ENCODE assay signal across 8 cellular contexts in the genomic region with DNA sequence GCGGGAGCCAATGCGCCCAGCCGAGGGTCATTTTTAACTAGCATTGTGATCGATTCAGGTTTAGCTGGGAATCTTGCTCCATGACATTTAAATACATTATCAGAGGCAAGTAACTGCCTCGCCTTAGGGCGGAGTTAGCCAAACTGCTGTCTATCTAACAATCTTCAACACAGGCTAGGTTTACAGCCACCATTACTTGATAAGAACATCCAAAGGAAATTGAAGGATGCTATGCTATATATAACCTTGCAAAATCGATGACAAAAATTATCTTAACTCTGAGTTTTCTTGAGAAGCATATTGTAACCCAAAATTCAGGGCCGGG. TPM values are rescaled to one million over a fixed set of nuclear protein-coding genes. Genes with fewer than 3 reads are reported as not detected.
DNase-seq lines count a peak whose midpoint lies in the region; ATAC-seq and TF ChIP-seq lines count a peak whose summit lies in the region.

No MANE protein-coding gene starts in this region.

- H2BK15ac ChIP-seq in IMR-90 (ENCODE audit: low read depth, low read length), result no peak overlapping the region

- intact Hi-C loops in IMR-90 (cut with micrococcal nuclease), result loop anchor here (5.0 kb wide), 2 partner anchors 97 to 437 kb away; partner anchors contain the start of gene SMCO1
- intact Hi-C loops in mammary epithelial cell (cut with micrococcal nuclease), result loop anchor here (2.0 to 5.0 kb wide), 2 partner anchors 97 to 116 kb away; no protein-coding TSS in a partner anchor

- BruUV-seq in IMR-90 (replicated peaks; lab: Mats Ljungman, UMichigan) (no TSS peak), mammary epithelial cell (replicated peaks; lab: Mats Ljungman, UMichigan) (no TSS peak)

- H3K9ac ChIP-seq in IMR-90 (ENCODE audit: low read depth, low read length) (peak overlapping the region; percentile 70), mammary epithelial cell (ENCODE audit: insufficient read depth, low read length) (peak overlapping the region; percentile 79), muscle layer of colon (ENCODE audit: low read length) (peak overlapping the region; percentile 84)

- ATAC-seq in IMR-90 (ENCODE audit: low read depth) (no peak), HG02938 (IDR thresholded peaks at IDR 0.05; ENCODE audit: unreplicated experiment) (no peak)

- TF ChIP-seq CTCF in AG04449 (IDR thresholded peaks at IDR 0.05; ENCODE audit: insufficient read depth, low read length, missing control alignments) (no peak), IMR-90 (conservative IDR thresholded peaks at IDR 0.05; ENCODE audit: low read depth, low read length) (no peak), mammary epithelial cell (conservative IDR thresholded peaks at IDR 0.05 in 1 of 2, IDR thresholded peaks at IDR 0.05 in 1 of 2; ENCODE audit: extremely low read depth in 1 of 2, insufficient read depth in 1 of 2, low read depth in 1 of 2, low read length in 2 of 2) (no peak), GM20000 (IDR thresholded peaks at IDR 0.05; ENCODE audit: extremely low read depth, missing control alignments) (no peak)

- H4K20me1 ChIP-seq in IMR-90 (ENCODE audit: insufficient read depth, low read length) (peaks cover 33% of the 10 kb centered on the region), mammary epithelial cell (ENCODE audit: insufficient read depth, low read length) (peaks cover 4% of the 10 kb centered on the region)

- H2BK20ac ChIP-seq in IMR-90 (ENCODE audit: low read depth, low read length), result no peak overlapping the region

- peaks cover 4 to 34% of the 10 kb centered on the region in 2 experiments for H3K79me1 ChIP-seq in IMR-90 (ENCODE audit: low read depth in 1 of 2, low read length in 2 of 2)

- H3K27me3 ChIP-seq in IMR-90 (ENCODE audit: control insufficient read depth, insufficient read depth, low read length) (no peaks in the 10 kb centered on the region), mammary epithelial cell (ENCODE audit: insufficient read depth, low read length) (no peaks in the 10 kb centered on the region), muscle layer of colon (ENCODE audit: control insufficient read depth in 1 of 2, insufficient read depth in 2 of 2, low read length in 2 of 2) (no peaks in the 10 kb centered on the region)

- no peak overlapping the region for H2AK5ac ChIP-seq in IMR-90 (ENCODE audit: low read depth, low read length)

- no peak for DNase-seq in AG04449 (ENCODE audit: low read depth, low spot score)
- DNase-seq in IMR-90, result no peak
- no peak for DNase-seq in mammary epithelial cell
- DNase-seq in NCI-H345 treated with DMSO at 0.1 percent for 48 hours (lab: John Stamatoyannopoulos, UW; ENCODE audit: unreplicated experiment), result no peak
- DNase-seq in GM20000 (ENCODE audit: low spot score), result no peak
- no peak for DNase-seq in effector CD8-positive, alpha-beta T cell (lab: John Stamatoyannopoulos, UW)

- H3K23ac ChIP-seq in IMR-90 (ENCODE audit: low read depth, low read length), result no peak overlapping the region

- TF ChIP-seq RAD21 in IMR-90 (IDR thresholded peaks at IDR 0.05; ENCODE audit: low read length), result no peak

- H3K27ac ChIP-seq in IMR-90 (ENCODE audit: insufficient read depth, low read length) (no peak overlapping the region), mammary epithelial cell (ENCODE audit: insufficient read depth, low read depth, low read length) (peak overlapping the region; percentile 81), muscle layer of colon (ENCODE audit: low read depth, low read length) (peak overlapping the region; percentile 94)

- no peak overlapping the region for H4K5ac ChIP-seq in IMR-90 (ENCODE audit: low read depth, low read length)

- H3K36me3 ChIP-seq in IMR-90 (ENCODE audit: control insufficient read depth, insufficient read depth, low read length), result peaks cover 3% of the 10 kb centered on the region
- peaks cover 8% of the 10 kb centered on the region for H3K36me3 ChIP-seq in mammary epithelial cell (ENCODE audit: insufficient read depth, low read length)
- H3K36me3 ChIP-seq in muscle layer of colon (ENCODE audit: insufficient read depth, low read length), result peaks cover 5% of the 10 kb centered on the region

- H2AFZ ChIP-seq in IMR-90 (replicated peaks; ENCODE audit: low read length, poor library complexity) (no peak overlapping the region), mammary epithelial cell (ENCODE audit: low read depth, low read length) (no peak overlapping the region)

- no peak overlapping the region for H2BK5ac ChIP-seq in IMR-90 (ENCODE audit: low read depth, low read length, poor library complexity, severe bottlenecking)

- 0 out of 2 replicates have a peak, but pooled peaks cover 2% of the 10 kb centered on the region for H3K9me1 ChIP-seq in IMR-90 (ENCODE audit: insufficient read depth, low read length)

- no peak overlapping the region for H3K4ac ChIP-seq in IMR-90 (ENCODE audit: low read depth, low read length)

- H3K4me1 ChIP-seq in IMR-90 (ENCODE audit: control insufficient read depth, insufficient read depth, low read length) (no peaks in the 10 kb centered on the region), mammary epithelial cell (ENCODE audit: insufficient read depth, low read length) (peaks cover 24% of the 10 kb centered on the region), muscle layer of colon (ENCODE audit: insufficient read depth, low read length) (peaks cover 16% of the 10 kb centered on the region)

- peaks cover 63% of the 10 kb centered on the region for H3K79me2 ChIP-seq in mammary epithelial cell (ENCODE audit: insufficient read depth, low read length)

- in situ Hi-C loops in IMR-90 (cut with MboI; ENCODE audit: low sequenced_read_pairs), result no loop called here
- in situ Hi-C loops in mammary epithelial cell (cut with MboI; ENCODE audit: low sequenced_read_pairs in 2 of 2), result loop anchor here in 1 of 2 donors (5.0 kb wide), 1 partner anchor 102 kb away; no protein-coding TSS in a partner anchor

- H3K14ac ChIP-seq in IMR-90 (replicated peaks; ENCODE audit: low read depth, low read length), result no peak overlapping the region

- H2AK9ac ChIP-seq in IMR-90 (replicated peaks; ENCODE audit: low read depth, low read length, poor library complexity), result no peak overlapping the region

- H3K9me3 ChIP-seq in IMR-90 (ENCODE audit: control insufficient read depth, insufficient read depth, low read length), result no peaks in the 10 kb centered on the region
- no peaks in the 10 kb centered on the region for H3K9me3 ChIP-seq in mammary epithelial cell (replicated peaks; ENCODE audit: insufficient read depth, low read length)
- no peaks in the 10 kb centered on the region for H3K9me3 ChIP-seq in muscle layer of colon (ENCODE audit: low read length)

- dilution Hi-C loops in IMR-90 (cut with HindIII; ENCODE audit: low sequenced_read_pairs, unreplicated experiment) (no loop called here), mammary epithelial cell (cut with HindIII; ENCODE audit: low sequenced_read_pairs) (no loop called here)

- H3K4me2 ChIP-seq in IMR-90 (ENCODE audit: low read depth, low read length) (peak overlapping the region; percentile 97), mammary epithelial cell (ENCODE audit: insufficient read depth, low read depth, low read length) (peak overlapping the region; percentile 68)

- H3K56ac ChIP-seq in IMR-90 (ENCODE audit: extremely low read depth, insufficient read depth, low read length), result no peak overlapping the region

- no peak overlapping the region for H3K18ac ChIP-seq in IMR-90 (ENCODE audit: low read depth, low read length)

- no peak overlapping the region for H4K91ac ChIP-seq in IMR-90 (ENCODE audit: insufficient read depth, low read depth, low read length)

- no peak overlapping the region for H4K8ac ChIP-seq in IMR-90 (ENCODE audit: low read depth in 2 of 2, low read length in 2 of 2)

- POLR2A ChIA-PET in AG04449 (lab: Yijun Ruan, JAX) (interaction anchor here (0.9 kb wide), 1 partner anchor 448 kb away, joined by 3 read pairs; no protein-coding TSS in a partner anchor), IMR-90 (lab: Charles Lee; ENCODE audit: unreplicated experiment) (no interaction called here)

- CTCF ChIA-PET in AG04449 (lab: Yijun Ruan, JAX), result interaction anchor here (0.8 to 3.8 kb wide), 3 partner anchors 11 to 117 kb away, joined by 3 to 19 read pairs (median 11); no protein-coding TSS in a partner anchor
- CTCF ChIA-PET in IMR-90 (lab: Yijun Ruan, JAX), result no interaction called here
- CTCF ChIA-PET in mammary epithelial cell (lab: Charles Lee; ENCODE audit: low non-redundant PET), result no interaction called here

- no peak for TF ChIP-seq POLR2A in IMR-90 (IDR thresholded peaks at IDR 0.05; ENCODE audit: low read depth, low read length)

- 94% methylated on average over 6 of the region's 8 CpGs; no CpG with 5 or more reads in 1 of the 2 experiments for WGBS in IMR-90 (ENCODE audit: extremely low coverage in 2 of 2, insufficient read length in 1 of 2), 2 experiments
- WGBS in mammary epithelial cell (ENCODE audit: low coverage, missing lambda C conversion rate), result 53% methylated on average over 5 of the region's 8 CpGs

- H3K4me3 ChIP-seq in AG04449 (ENCODE audit: low read depth, low read length), result peak overlapping the region; percentile 92
- H3K4me3 ChIP-seq in IMR-90 (ENCODE audit: insufficient read depth, low read depth, low read length), result peak overlapping the region; percentile 72
- H3K4me3 ChIP-seq in mammary epithelial cell (replicated peaks in 1 of 3; ENCODE audit: insufficient read depth in 1 of 3, low read depth in 2 of 3, low read length in 3 of 3), result peak overlapping the region; percentile 68 to 97 (median 78)
- H3K4me3 ChIP-seq in muscle layer of colon (ENCODE audit: low read depth in 1 of 2, low read length in 2 of 2), result peak overlapping the region; percentile 62 to 86

- no peak overlapping the region for H2BK120ac ChIP-seq in IMR-90 (ENCODE audit: low read depth, low read length)

TF ChIP-seq in IMR-90, 13 proteins besides CTCF, POLR2A, EP300 and RAD21 (continues in another document):
- no peak for TF ChIP-seq SMC3 (IDR thresholded peaks at IDR 0.05; ENCODE audit: low read depth, low read length)
- no peak for TF ChIP-seq USF2 (IDR thresholded peaks at IDR 0.05; ENCODE audit: low read depth, low read length)
- TF ChIP-seq RFX5 (IDR thresholded peaks at IDR 0.05; ENCODE audit: low read depth, low read length), result no peak
- no peak for TF ChIP-seq FOS (IDR thresholded peaks at IDR 0.05; ENCODE audit: low read depth, low read length)
- TF ChIP-seq NFE2L2 (IDR thresholded peaks at IDR 0.05; ENCODE audit: low read depth, low read length), result no peak
- no peak for TF ChIP-seq CEBPB (IDR thresholded peaks at IDR 0.05; ENCODE audit: low read depth, low read length)

RNA-seq across cellular contexts. Expression of gene TFRC, which starts 1.4 kb away (rescaled TPM):
- 156 and 207 TPM in 2 replicates for total RNA-seq in IMR-90 (2012; rRNA removed)
- 57.1 and 78.6 TPM in 2 replicates for polyA plus RNA-seq in IMR-90 (2012; rRNA removed)
- polyA plus RNA-seq in IMR-90 (2012; cell fraction: cytosol; rRNA removed), result 11.4 and 18.2 TPM in 2 replicates
- polyA plus RNA-seq in IMR-90 (2012; cell fraction: nucleus; rRNA removed; ENCODE audit: low replicate concordance), result 4.6 and 55.9 TPM in 2 replicates
- total RNA-seq in mammary epithelial cell, result 100 to 1,000 TPM; 252 to 547 TPM
- polyA plus RNA-seq in mammary epithelial cell, result 115 TPM
- polyA minus RNA-seq in mammary epithelial cell, result 193 TPM
